ENCODE assay signal across 2 cellular contexts in genomic region chr10:64578757-64579156, GRCh38.
DNase-seq lines count a peak whose midpoint lies in the region; ATAC-seq, FAIRE-seq and TF ChIP-seq lines count a peak whose summit lies in the region.
"Not testable (repeated sequence)": the region's sequence is repeated elsewhere in the genome, so short reads cannot be mapped to it uniquely, and the experiment has no call there.

No MANE protein-coding gene starts in this region.

- H3K4me3 ChIP-seq in HEK293 (ENCODE audit: low read depth, low read length); K562: not testable (repeated sequence)

- TF ChIP-seq CTCF in HEK293 (tag by site-specific recombination; IDR thresholded peaks at IDR 0.05); K562 (IDR thresholded peaks at IDR 0.05 in 2 of 3, conservative IDR thresholded peaks at IDR 0.05 in 1 of 3; ENCODE audit: insufficient read depth in 2 of 3, low read depth in 1 of 3, low read length in 3 of 3): not testable (repeated sequence)

- H4K20me1 ChIP-seq in K562 (replicated peaks; ENCODE audit: control insufficient read depth, insufficient read depth, low read length): not testable (repeated sequence)

- in situ Hi-C loops in K562 (cut with MboI): not testable (repeated sequence)

- H3K9me1 ChIP-seq in K562 (ENCODE audit: control insufficient read depth, insufficient read depth, low read length): not testable (repeated sequence)

- not testable (repeated sequence) for BruUV-seq in K562 (replicated peaks; lab: Mats Ljungman, UMichigan)

- H3K4me2 ChIP-seq in K562 (ENCODE audit: insufficient read depth, low read length): not testable (repeated sequence)

- not testable (repeated sequence) for TF ChIP-seq EP300 in K562 (IDR thresholded peaks at IDR 0.05; ENCODE audit: low read length)

- POLR2A ChIA-PET in HEK293 (lab: Yijun Ruan, JAX); K562 (lab: Yijun Ruan, JAX): not testable (repeated sequence)

- 12% methylated on average over 6 of the region's 6 CpGs for WGBS in K562 (ENCODE audit: insufficient coverage, low coverage, missing lambda C conversion rate)

- not testable (repeated sequence) for TF ChIP-seq POLR2A in K562 (conservative IDR thresholded peaks at IDR 0.05)

- not testable (repeated sequence) for H3K27ac ChIP-seq in HEK293 (ENCODE audit: extremely low read depth, low read depth, low read length); K562 (ENCODE audit: extremely low read depth, low read depth, low read length)

- not testable (repeated sequence) for H3K4me1 ChIP-seq in HEK293 (ENCODE audit: control insufficient read depth, insufficient read depth, low read length); K562 (replicated peaks in 1 of 2; ENCODE audit: control insufficient read depth in 2 of 2, insufficient read depth in 2 of 2, low read length in 2 of 2)

- not testable (repeated sequence) for H3K9ac ChIP-seq in K562 (ENCODE audit: insufficient read depth in 1 of 2, low read depth in 2 of 2, low read length in 2 of 2)

- TF ChIP-seq RAD21 in K562 (CRISPR knock-in tag; conservative IDR thresholded peaks at IDR 0.05 in 1 of 2, IDR thresholded peaks at IDR 0.05 in 1 of 2): not testable (repeated sequence)

- not testable (repeated sequence) for H3K36me3 ChIP-seq in HEK293 (ENCODE audit: control insufficient read depth in 2 of 2, insufficient read depth in 1 of 2, low read length in 2 of 2); K562 (ENCODE audit: control insufficient read depth, insufficient read depth, low read length)

- not testable (repeated sequence) for DNase-seq in K562 (ENCODE audit: extremely low read depth in 1 of 4, low spot score in 3 of 4)

- FAIRE-seq in K562 (lab: Jason Lieb, UNC): not testable (repeated sequence)

- H3K27me3 ChIP-seq in K562 (ENCODE audit: control insufficient read depth in 2 of 2, insufficient read depth in 2 of 2, low read length in 2 of 2): not testable (repeated sequence)

- H3K79me2 ChIP-seq in K562 (ENCODE audit: control insufficient read depth, insufficient read depth, low read length): not testable (repeated sequence)

- CTCF ChIA-PET in HEK293 (lab: Yijun Ruan, JAX); K562 (lab: Yijun Ruan, JAX; ENCODE audit: low intra/inter-chr PET ratio): not testable (repeated sequence)

- intact Hi-C loops in K562 (cut with micrococcal nuclease): loop anchor here (5.0 kb wide), 1 partner anchor 71 kb away; no protein-coding TSS in a partner anchor

- ATAC-seq in K562: not testable (repeated sequence)

- not testable (repeated sequence) for H2AFZ ChIP-seq in K562 (ENCODE audit: low read depth, low read length)

- H3K9me3 ChIP-seq in HEK293 (ENCODE audit: control insufficient read depth, insufficient read depth, low read depth, low read length); K562 (replicated peaks; ENCODE audit: control insufficient read depth, insufficient read depth, low read depth, low read length): not testable (repeated sequence)

TF ChIP-seq in HEK293, 187 proteins besides CTCF, POLR2A, EP300 and RAD21:
- peak; percentile 58 for TF ChIP-seq ZNF146 (tag by site-specific recombination; IDR thresholded peaks at IDR 0.05)

TF ChIP-seq in K562, 482 proteins besides CTCF, POLR2A, EP300 and RAD21:
- TF ChIP-seq ZNF146 (CRISPR knock-in tag; IDR thresholded peaks at IDR 0.05; ENCODE audit: unreplicated experiment): peak; percentile 68
TF ChIP-seq in K562: peak in this region for 1; not testable (repeated sequence) for 481.
